1 cellular context compared by ENCODE assay signal in the genomic region with DNA sequence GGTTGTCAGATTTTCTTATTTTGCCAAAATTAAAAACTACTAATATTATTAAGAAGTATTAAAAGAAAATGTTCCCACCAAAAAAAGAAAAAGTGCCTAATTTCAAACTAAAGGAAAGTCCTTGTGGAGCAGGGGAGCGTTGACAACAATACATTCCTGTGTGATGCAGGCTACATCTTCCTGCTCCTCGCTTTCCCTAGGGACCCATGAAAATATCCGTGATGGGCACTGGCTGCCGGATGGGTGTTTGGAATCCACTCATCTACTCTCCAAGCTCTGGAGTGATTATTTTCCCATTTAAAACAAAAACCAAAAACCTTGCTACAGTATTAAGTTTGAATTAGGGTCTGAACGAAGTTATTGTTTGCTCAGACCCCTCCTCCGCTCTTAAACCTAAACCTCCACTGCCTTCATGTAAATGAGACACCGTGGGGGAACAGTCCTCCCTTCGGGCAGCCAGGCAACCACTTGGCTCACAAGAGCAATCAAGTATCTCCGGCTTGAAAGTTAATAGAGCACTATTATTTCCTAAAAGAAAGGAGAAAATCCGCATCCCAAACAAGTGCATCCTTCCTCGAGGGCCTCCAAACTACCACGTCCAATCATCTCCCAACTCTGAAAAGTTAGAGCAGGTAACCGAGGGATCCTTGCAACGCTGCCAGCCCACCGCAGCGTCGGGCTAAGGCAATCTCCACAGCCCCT.
TF ChIP-seq lines count a peak whose summit lies in the region.

No MANE protein-coding gene starts in this region.

TF ChIP-seq in endothelial cell of umbilical vein, 7 proteins besides CTCF, POLR2A, EP300 and RAD21:
- TF ChIP-seq EZH2 (IDR thresholded peaks at IDR 0.05; ENCODE audit: borderline replicate concordance, low read depth, low read length, severe bottlenecking) (no peak), GATA2 (IDR thresholded peaks at IDR 0.05; ENCODE audit: insufficient read depth, insufficient read length, low read depth, low read length) (no peak), JUN (IDR thresholded peaks at IDR 0.05; ENCODE audit: borderline replicate concordance, insufficient read depth, insufficient read length, low read depth) (no peak), FOS (IDR thresholded peaks at IDR 0.05; ENCODE audit: borderline replicate concordance, insufficient read depth, low read length) (no peak), MYC (IDR thresholded peaks at IDR 0.05; ENCODE audit: low read depth, low read length) (no peak), MAX (IDR thresholded peaks at IDR 0.05; ENCODE audit: insufficient read depth, insufficient read length) (no peak), POLR2AphosphoS5 (IDR thresholded peaks at IDR 0.05; ENCODE audit: insufficient read depth, low read depth, low read length) (no peak)
